11 cellular contexts compared by ENCODE assay signal in the genomic region with DNA sequence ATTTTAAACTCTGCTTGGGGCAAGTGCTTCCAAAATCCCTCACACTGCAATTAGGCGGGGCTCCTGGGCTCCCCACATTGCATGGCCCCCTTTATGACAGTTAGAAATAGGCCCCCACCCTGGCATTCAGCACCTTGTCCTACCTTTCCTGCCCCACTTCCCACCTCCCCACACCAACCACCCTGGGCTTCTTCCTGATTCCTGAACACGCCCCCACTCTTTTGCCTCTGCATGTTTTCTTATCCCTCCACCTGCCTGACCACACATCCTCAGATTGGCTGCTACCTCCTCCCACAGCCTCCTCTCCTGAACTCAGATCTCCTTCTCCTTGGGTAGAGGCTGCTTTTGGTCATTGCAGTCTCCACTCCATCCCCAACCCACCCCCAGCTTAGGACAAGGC. TPM values are rescaled to one million over a fixed set of nuclear protein-coding genes. Genes with fewer than 3 reads are reported as not detected.
DNase-seq lines count a peak whose midpoint lies in the region; TF ChIP-seq lines count a peak whose summit lies in the region.
"Had no signal": no experiment of that assay in that cellular context is flagged by ENCODE, and none has a peak within 500 bp of the region (broad histone marks: within the 10 kb centered on the region; RNA-seq: fewer than 3 reads in every experiment).

No MANE protein-coding gene starts in this region.

- H3K4me3 Mint-ChIP-seq in neural crest cell, result peak overlapping the region; percentile 91

- H3K4me1 ChIP-seq in BLaER1 treated with 17β-estradiol and CSF1 and Interleukin-3, amounts not matched to agents 10 nM and 100 nM, result peaks cover 84 to 93% (median 87%) of the 10 kb centered on the region in 10 experiments
- H3K4me1 ChIP-seq in KMS-11 (ENCODE audit: low read depth, poor library complexity, severe bottlenecking) (peaks cover 13% of the 10 kb centered on the region), colonic mucosa (peaks cover 5% of the 10 kb centered on the region)

- H3K27ac Mint-ChIP-seq in neural crest cell (ENCODE audit: unreplicated experiment), result no peak overlapping the region

- peak overlapping the region; percentile 84 to 99 (median 96) for H3K4me2 ChIP-seq in BLaER1 treated with 17β-estradiol and CSF1 and Interleukin-3, amounts not matched to agents 10 nM and 100 nM
- peak overlapping the region; percentile 93 for H3K4me2 ChIP-seq in KMS-11

- no peaks in the 10 kb centered on the region for H3K36me3 Mint-ChIP-seq in neural crest cell (ENCODE audit: low read depth)

- peaks cover 0 to 30% (median 19%) of the 10 kb centered on the region in 11 experiments; a peak in 18 of 22 replicates for H3K36me3 ChIP-seq in BLaER1 treated with 17β-estradiol and CSF1 and Interleukin-3, amounts not matched to agents 10 nM and 100 nM
- H3K36me3 ChIP-seq in KMS-11 (ENCODE audit: insufficient read depth) (no peaks in the 10 kb centered on the region), colonic mucosa (peaks cover under 1% of the 10 kb centered on the region)

- peak overlapping the region in 10 of 11 experiments; percentile 79 to 95 (median 86); a peak in 14 of 22 replicates for H3K9ac ChIP-seq in BLaER1 treated with 17β-estradiol and CSF1 and Interleukin-3, amounts not matched to agents 10 nM and 100 nM
- H3K9ac ChIP-seq in KMS-11 (no peak overlapping the region), colonic mucosa (ENCODE audit: low read depth in 2 of 2, low read length in 2 of 2) (peak overlapping the region in 1 of 2 donors; percentile 71)

- H3K27me3 ChIP-seq in BLaER1 treated with 17β-estradiol and CSF1 and Interleukin-3, amounts not matched to agents 10 nM and 100 nM, result no peaks in the 10 kb centered on the region
- H3K27me3 ChIP-seq in KMS-11 (ENCODE audit: insufficient read depth, low read depth) (no peaks in the 10 kb centered on the region), colonic mucosa (no peaks in the 10 kb centered on the region)

- H2AFZ ChIP-seq in KMS-11 (ENCODE audit: low read depth), result no peak overlapping the region; the same call in 1 of the 2 replicates

- H3K79me2 ChIP-seq in KMS-11 (ENCODE audit: insufficient read depth, low read depth), result 0 out of 2 replicates have a peak, but pooled peaks cover 5% of the 10 kb centered on the region

- DNase-seq in colonic mucosa (no peak), neural crest cell (ENCODE audit: low read depth, low spot score) (no peak), DMS114 treated with DMSO at 0.1 percent for 48 hours (lab: John Stamatoyannopoulos, UW; ENCODE audit: unreplicated experiment) (no peak), HuH-7.5 (ENCODE audit: low spot score) (no peak), NCI-H2081 treated with DMSO at 0.1 percent for 48 hours (lab: John Stamatoyannopoulos, UW) (no peak), kidney glomerular epithelial cell (lab: John Stamatoyannopoulos, UW) (no peak)
- DNase-seq: NCI-H1105 had no signal

- TF ChIP-seq CTCF in KMS-11 (conservative IDR thresholded peaks at IDR 0.05; ENCODE audit: low read depth, low read length) (no peak), colonic mucosa (IDR thresholded peaks at IDR 0.05) (no peak), neural crest cell (conservative IDR thresholded peaks at IDR 0.05) (no peak)

- H3K4me3 ChIP-seq in BLaER1 treated with 17β-estradiol and CSF1 and Interleukin-3, amounts not matched to agents 10 nM and 100 nM, result peak overlapping the region in 9 of 10 experiments; percentile 71 to 88 (median 80); a peak in 15 of 20 replicates
- H3K4me3 ChIP-seq in KMS-11 (IDR thresholded peaks at IDR 0.05; ENCODE audit: insufficient read depth, low read depth, low read length), result no peak overlapping the region
- H3K4me3 ChIP-seq in colonic mucosa, result peak overlapping the region; percentile 63

- H3K27ac ChIP-seq in BLaER1 treated with 17β-estradiol and CSF1 and Interleukin-3, amounts not matched to agents 10 nM and 100 nM, result peak overlapping the region in 7 of 11 experiments; percentile 79 to 90 (median 85); a peak in 8 of 22 replicates
- H3K27ac ChIP-seq in KMS-11, result no peak overlapping the region
- no peak overlapping the region for H3K27ac ChIP-seq in colonic mucosa

- intact Hi-C loops in colonic mucosa (cut with DNase I), result no loop called here

- H3K27me3 Mint-ChIP-seq in neural crest cell (ENCODE audit: low read depth), result peaks cover 4% of the 10 kb centered on the region

- no peaks in the 10 kb centered on the region for H3K9me3 ChIP-seq in BLaER1 treated with 17β-estradiol and CSF1 and Interleukin-3, amounts not matched to agents 10 nM and 100 nM (replicated peaks in 1 of 11)
- H3K9me3 ChIP-seq in colonic mucosa, result no peaks in the 10 kb centered on the region

- H4K20me1 ChIP-seq in BLaER1 treated with 17β-estradiol and CSF1 and Interleukin-3, amounts not matched to agents 10 nM and 100 nM, result peaks cover 0 to 46% (median 15%) of the 10 kb centered on the region in 11 experiments; a peak in 10 of 22 replicates
- no peaks in the 10 kb centered on the region for H4K20me1 ChIP-seq in KMS-11 (ENCODE audit: insufficient read depth)

- peaks cover 29% of the 10 kb centered on the region for H3K4me1 Mint-ChIP-seq in neural crest cell

- H3K9me3 Mint-ChIP-seq in neural crest cell, result no peaks in the 10 kb centered on the region

RNA-seq across cellular contexts. Expression of a gene that starts 1.5 kb away (rescaled TPM):
- total RNA-seq in colonic mucosa (10 to 100 TPM; 11.8 to 16.3 TPM), neural crest cell (3.2 and 4.1 TPM in 2 replicates)

RNA-seq across cellular contexts. Expression of a gene that starts 11.0 kb away (rescaled TPM):
- total RNA-seq in colonic mucosa, result 10 to 100 TPM; 27.0 to 36.8 TPM
- 28.0 and 30.9 TPM in 2 replicates for total RNA-seq in neural crest cell

RNA-seq across cellular contexts. Expression of a gene that starts 53.1 kb away (rescaled TPM):
- 10 to 100 TPM; 55.8 to 66.1 TPM for total RNA-seq in colonic mucosa
- 67.8 and 69.3 TPM in 2 replicates for total RNA-seq in neural crest cell

RNA-seq across cellular contexts. Expression of a gene that starts 56.6 kb away (rescaled TPM):
- total RNA-seq in colonic mucosa (not detected), neural crest cell (0.26 TPM in 1 of 2 replicates, not detected in the other)
- total RNA-seq: Daoy, lower leg skin had no signal

Comparison
In these comparisons a context has a peak if more than half of its experiments do, and no peak if none do; other contexts are left out.
1. H3K27ac ChIP-seq: peak in BLaER1 treated with 17β-estradiol and CSF1 and Interleukin-3, amounts not matched to agents 10 nM and 100 nM (7 of 11); none in KMS-11 (single experiment) and colonic mucosa (single experiment).